In genomic region chr4:151458148-151458547, GRCh38 we compare ENCODE assay signal across 20 cellular contexts. TPM values are rescaled to one million over a fixed set of nuclear protein-coding genes. Genes with fewer than 3 reads are reported as not detected.
DNase-seq lines count a peak whose midpoint lies in the region; ATAC-seq and TF ChIP-seq lines count a peak whose summit lies in the region.
"Had no signal": no experiment of that assay in that cellular context is flagged by ENCODE, and none has a peak within 500 bp of the region (broad histone marks: within the 10 kb centered on the region; RNA-seq: fewer than 3 reads in every experiment).

No MANE protein-coding gene starts in this region.

- H3K4me3 Mint-ChIP-seq in WTC11 (no peak overlapping the region), H9 (no peak overlapping the region)
- H3K4me3 Mint-ChIP-seq: CD8-positive, alpha-beta memory T cell had no signal

- CTCF ChIA-PET in WTC11 (lab: Charles Lee), result no interaction called here

- H3K18ac ChIP-seq in trophoblast cell (ENCODE audit: low read length) (no peak overlapping the region), H9 (ENCODE audit: insufficient read length, low read depth, low read length) (no peak overlapping the region)

- no peak overlapping the region for H4K5ac ChIP-seq in H9 (ENCODE audit: insufficient read length, low read depth, low read length)

- H3K27ac ChIP-seq in 22Rv1 (peak overlapping the region; percentile 61), trophoblast cell (ENCODE audit: low read depth, low read length) (no peak overlapping the region), H9 (ENCODE audit: insufficient read length, low read depth, low read length) (no peak overlapping the region)
- H3K27ac ChIP-seq: BLaER1 treated with 17β-estradiol and CSF1 and Interleukin-3, amounts not matched to agents 10 nM and 100 nM; GM23248 had no signal

- POLR2A ChIA-PET in WTC11 (lab: Charles Lee), result no interaction called here

- H3K4me1 ChIP-seq in trophoblast cell (ENCODE audit: control insufficient read depth in 1 of 2, insufficient read depth in 2 of 2, low read length in 2 of 2) (peaks cover 4 to 8% of the 10 kb centered on the region in 2 experiments), H9 (ENCODE audit: insufficient read depth, low read length) (peaks cover 4% of the 10 kb centered on the region), BE2C (peaks cover 17% of the 10 kb centered on the region), HAP-1 (peaks cover 5% of the 10 kb centered on the region)
- H3K4me1 ChIP-seq: BLaER1 treated with 17β-estradiol and CSF1 and Interleukin-3, amounts not matched to agents 10 nM and 100 nM had no signal

- no peaks in the 10 kb centered on the region for H3K9me3 ChIP-seq in trophoblast cell (ENCODE audit: insufficient read depth, low read depth, low read length)
- no peaks in the 10 kb centered on the region for H3K9me3 ChIP-seq in H9 (ENCODE audit: control insufficient read depth, low read depth, low read length)
- H3K9me3 ChIP-seq in BE2C, result no peaks in the 10 kb centered on the region
- H3K9me3 ChIP-seq in HAP-1, result 0 out of 2 replicates have a peak, but pooled peaks cover 4% of the 10 kb centered on the region
- H3K9me3 ChIP-seq: BLaER1 treated with 17β-estradiol and CSF1 and Interleukin-3, amounts not matched to agents 10 nM and 100 nM had no signal

- H3K14ac ChIP-seq in trophoblast cell (ENCODE audit: low read length) (no peak overlapping the region), H9 (ENCODE audit: insufficient read depth, low read length) (no peak overlapping the region)

- H3K56ac ChIP-seq in H9 (ENCODE audit: insufficient read length, low read depth, low read length), result no peak overlapping the region

- no peaks in the 10 kb centered on the region for H4K20me1 ChIP-seq in H9 (ENCODE audit: control insufficient read depth, insufficient read depth, insufficient read length)
- H4K20me1 ChIP-seq: BLaER1 treated with 17β-estradiol and CSF1 and Interleukin-3, amounts not matched to agents 10 nM and 100 nM had no signal

- H3K4me1 Mint-ChIP-seq in WTC11 (peaks cover 70% of the 10 kb centered on the region), H9 (peaks cover 42 to 48% of the 10 kb centered on the region in 2 experiments)
- H3K4me1 Mint-ChIP-seq: CD8-positive, alpha-beta memory T cell had no signal

- no peak overlapping the region for H2AFZ ChIP-seq in trophoblast cell (ENCODE audit: insufficient read depth, low read length, poor library complexity)
- H2AFZ ChIP-seq in H9 (ENCODE audit: low read length), result no peak overlapping the region
- H2AFZ ChIP-seq: GM23248 had no signal

- WGBS in trophoblast cell (ENCODE audit: extremely low coverage, insufficient coverage, insufficient read length), result no CpG with 5 or more reads among the region's 1 CpG
- WGBS in H9 (ENCODE audit: extremely low coverage, insufficient read length, low lambda C conversion rate), result no CpG with 5 or more reads among the region's 1 CpG

- no peaks in the 10 kb centered on the region for H3K27me3 Mint-ChIP-seq in WTC11 (ENCODE audit: low read depth)
- no peaks in the 10 kb centered on the region for H3K27me3 Mint-ChIP-seq in H9 (ENCODE audit: low read depth)

- H3K23ac ChIP-seq in trophoblast cell (ENCODE audit: low read length) (no peak overlapping the region), H9 (ENCODE audit: insufficient read length, low read depth, low read length) (no peak overlapping the region)

- no peaks in the 10 kb centered on the region for H3K36me3 ChIP-seq in trophoblast cell (ENCODE audit: control insufficient read depth in 1 of 2, insufficient read depth in 2 of 2, low read length in 2 of 2)
- H3K36me3 ChIP-seq in BE2C, result no peaks in the 10 kb centered on the region
- no peaks in the 10 kb centered on the region for H3K36me3 ChIP-seq in HAP-1 (replicated peaks)
- H3K36me3 ChIP-seq: BLaER1 treated with 17β-estradiol and CSF1 and Interleukin-3, amounts not matched to agents 10 nM and 100 nM had no signal

- H3K27ac Mint-ChIP-seq in WTC11 (peak overlapping the region; percentile 2; the same call in 1 of the 2 replicates), H9 (peak overlapping the region in 1 of 3 experiments; percentile 5; a peak in 1 of 7 replicates)
- H3K27ac Mint-ChIP-seq: CD8-positive, alpha-beta memory T cell had no signal

- no peak overlapping the region for H2BK20ac ChIP-seq in H9 (ENCODE audit: low read depth, low read length, poor library complexity, severe bottlenecking)

- H3K4me3 ChIP-seq in trophoblast cell (ENCODE audit: low read depth, low read length), result no peak overlapping the region
- H3K4me3 ChIP-seq in BE2C (ENCODE audit: low read depth, low read length), result no peak overlapping the region
- H3K4me3 ChIP-seq in HAP-1, result no peak overlapping the region
- H3K4me3 ChIP-seq: BLaER1 treated with 17β-estradiol and CSF1 and Interleukin-3, amounts not matched to agents 10 nM and 100 nM; GM23248 had no signal

- H4K8ac ChIP-seq in trophoblast cell (ENCODE audit: low read depth, low read length) (no peak overlapping the region), H9 (replicated peaks; ENCODE audit: insufficient read length, low read depth, low read length) (no peak overlapping the region)

- H3K23me2 ChIP-seq in H9 (ENCODE audit: insufficient read length, low read depth, low read length, poor library complexity, severe bottlenecking), result no peaks in the 10 kb centered on the region

- H3K9me3 Mint-ChIP-seq in WTC11, result no peaks in the 10 kb centered on the region
- H3K9me3 Mint-ChIP-seq in H9, result no peaks in the 10 kb centered on the region
- H3K9me3 Mint-ChIP-seq: CD8-positive, alpha-beta memory T cell had no signal

- no peak for DNase-seq in WTC11 (ENCODE audit: low spot score)
- peak; percentile 69 for DNase-seq in islet precursor cell
- DNase-seq in trophoblast cell, result no peak
- no peak for DNase-seq in H9
- no peak for DNase-seq in BE2C
- DNase-seq in HAP-1 (ENCODE audit: low spot score in 2 of 2), result no peak
- DNase-seq: CD8-positive, alpha-beta memory T cell; DMS79 treated with DMSO at 0.1 percent for 48 hours; GM23248; KG1; NCI-H1092 treated with DMSO at 0.1 percent for 48 hours; NCI-H1694; NCI-H2107; NCI-H226; NCI-H526; Right ventricle myocardium superior had no signal

- H2BK12ac ChIP-seq in trophoblast cell (ENCODE audit: low read length), result peak overlapping the region; percentile 30
- H2BK12ac ChIP-seq in H9 (ENCODE audit: insufficient read length, low read depth, low read length), result no peak overlapping the region

- no peak overlapping the region for H4K12ac ChIP-seq in trophoblast cell (ENCODE audit: low read depth, low read length)

- H3K79me2 ChIP-seq in trophoblast cell (ENCODE audit: control insufficient read depth, insufficient read depth, low read length, poor library complexity) (no peaks in the 10 kb centered on the region), H9 (ENCODE audit: insufficient read depth, low read length) (peaks cover 2% of the 10 kb centered on the region; the same call in 1 of the 2 replicates)

- H2BK15ac ChIP-seq in H9 (ENCODE audit: low read depth, low read length), result no peak overlapping the region

- H4K91ac ChIP-seq in trophoblast cell (ENCODE audit: low read depth, low read length), result no peak overlapping the region
- H4K91ac ChIP-seq in H9 (ENCODE audit: insufficient read length, low read depth, low read length), result no peak overlapping the region

- no peak overlapping the region for H3T11ph ChIP-seq in H9 (ENCODE audit: low read length)

- no peaks in the 10 kb centered on the region for H3K27me3 ChIP-seq in trophoblast cell (ENCODE audit: insufficient read depth, low read length)
- H3K27me3 ChIP-seq in H9 (ENCODE audit: insufficient read depth, low read length), result no peaks in the 10 kb centered on the region
- H3K27me3 ChIP-seq in BE2C, result no peaks in the 10 kb centered on the region
- H3K27me3 ChIP-seq in HAP-1 (ENCODE audit: low read depth), result no peaks in the 10 kb centered on the region
- H3K27me3 ChIP-seq: BLaER1 treated with 17β-estradiol and CSF1 and Interleukin-3, amounts not matched to agents 10 nM and 100 nM had no signal

- TF ChIP-seq CTCF in 22Rv1 (IDR thresholded peaks at IDR 0.05) (no peak), WTC11 (IDR thresholded peaks at IDR 0.05) (no peak), H9 (conservative IDR thresholded peaks at IDR 0.05) (no peak), BE2C (IDR thresholded peaks at IDR 0.05; ENCODE audit: low read depth, low read length) (no peak)

- H2BK5ac ChIP-seq in trophoblast cell (ENCODE audit: low read depth, low read length, poor library complexity) (no peak overlapping the region), H9 (ENCODE audit: insufficient read length, low read length) (no peak overlapping the region)

- H2AK5ac ChIP-seq in trophoblast cell (ENCODE audit: low read length), result no peak overlapping the region
- no peak overlapping the region for H2AK5ac ChIP-seq in H9 (ENCODE audit: insufficient read length, low read length)

- H2BK120ac ChIP-seq in trophoblast cell (ENCODE audit: insufficient read depth, low read length, poor library complexity) (no peak overlapping the region), H9 (ENCODE audit: low read depth, low read length, poor library complexity, severe bottlenecking) (no peak overlapping the region)

- in situ Hi-C loops in HAP-1 (cut with MboI; ENCODE audit: low sequenced_read_pairs), result no loop called here

- H3K9ac ChIP-seq in trophoblast cell (ENCODE audit: low read length), result no peak overlapping the region
- H3K9ac ChIP-seq in H9 (ENCODE audit: extremely low read depth, insufficient read length, low read length), result no peak overlapping the region
- H3K9ac ChIP-seq: BLaER1 treated with 17β-estradiol and CSF1 and Interleukin-3, amounts not matched to agents 10 nM and 100 nM; GM23248 had no signal

- no peaks in the 10 kb centered on the region for H3K79me1 ChIP-seq in trophoblast cell (ENCODE audit: low read length)
- H3K79me1 ChIP-seq in H9 (ENCODE audit: insufficient read depth, low read depth, low read length, poor library complexity, severe bottlenecking), result peaks cover 6% of the 10 kb centered on the region

- H3K36me3 Mint-ChIP-seq in WTC11 (no peaks in the 10 kb centered on the region), H9 (ENCODE audit: insufficient read depth in 1 of 3, low read depth in 3 of 3) (no peaks in the 10 kb centered on the region)

- ATAC-seq in WTC11, result peak; percentile 38
- no peak for ATAC-seq in HG03159 (IDR thresholded peaks at IDR 0.05; ENCODE audit: unreplicated experiment)
- ATAC-seq: HepG2 had no signal

- H3K4ac ChIP-seq in trophoblast cell (ENCODE audit: low read depth, low read length), result no peak overlapping the region
- H3K4ac ChIP-seq in H9 (ENCODE audit: low read depth, low read length), result no peak overlapping the region

- H3K4me2 ChIP-seq in trophoblast cell (ENCODE audit: low read length) (no peak overlapping the region), H9 (ENCODE audit: insufficient read depth, insufficient read length, low read length) (no peak overlapping the region)
- H3K4me2 ChIP-seq: BLaER1 treated with 17β-estradiol and CSF1 and Interleukin-3, amounts not matched to agents 10 nM and 100 nM had no signal

TF ChIP-seq in WTC11, 78 proteins besides CTCF, POLR2A, EP300 and RAD21 (continues in another document):
- TF ChIP-seq, protein P1, sequence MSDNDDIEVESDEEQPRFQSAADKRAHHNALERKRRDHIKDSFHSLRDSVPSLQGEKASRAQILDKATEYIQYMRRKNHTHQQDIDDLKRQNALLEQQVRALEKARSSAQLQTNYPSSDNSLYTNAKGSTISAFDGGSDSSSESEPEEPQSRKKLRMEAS (CRISPR knock-in tag; IDR thresholded peaks at IDR 0.05), result no peak

RNA-seq across cellular contexts. Expression of gene FHIP1A, which starts 49.2 kb away (rescaled TPM):
- total RNA-seq in WTC11 (2021), result 64.2 to 68.6 TPM (median 67.5 TPM) in 3 replicates
- 4.0 and 4.7 TPM in 2 replicates for polyA plus RNA-seq in trophoblast cell (2013)
- total RNA-seq in H9 (2021), result 24.9 and 28.2 TPM in 2 replicates
- not detected for polyA plus RNA-seq in BE2C (2012; ENCODE audit: insufficient read depth, insufficient read length, low read depth)
- polyA plus RNA-seq: CD8-positive, alpha-beta memory T cell; GM23248 had no signal
